Comparison of ENCODE assay signal across 8 cellular contexts in the genomic region with DNA sequence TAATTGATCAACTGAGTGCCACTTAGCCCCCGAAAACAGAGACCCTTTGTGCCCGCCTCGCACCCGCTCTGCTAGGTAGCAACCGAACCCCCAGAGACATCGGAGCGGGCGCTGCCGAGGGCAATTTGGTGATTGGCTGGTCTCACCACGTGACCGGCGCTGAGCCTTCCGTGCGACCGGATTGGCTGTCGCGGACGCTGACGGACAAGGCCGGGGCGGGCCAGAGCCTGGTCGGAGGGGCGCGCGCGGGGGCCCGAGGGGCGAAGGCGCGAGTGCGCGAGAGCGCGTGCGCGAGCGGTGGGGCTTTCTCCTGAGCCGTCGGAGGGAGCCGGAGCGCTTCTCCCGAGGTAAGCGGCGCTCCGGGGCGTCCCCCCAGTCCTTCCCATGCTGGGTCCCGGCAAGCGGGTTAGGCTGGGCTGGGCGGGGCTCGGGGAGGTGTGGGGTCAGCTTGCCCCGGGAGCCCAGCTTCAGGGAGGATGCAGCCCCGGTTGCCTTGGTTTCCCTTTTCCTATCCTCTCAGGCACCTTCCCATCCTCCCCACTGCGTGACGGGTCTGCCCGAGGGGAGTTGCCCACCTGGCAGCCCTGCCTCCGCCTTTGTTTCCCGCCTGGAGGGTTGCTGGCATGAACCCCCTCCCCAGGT. TPM values are rescaled to one million over a fixed set of nuclear protein-coding genes. Genes with fewer than 3 reads are reported as not detected.
A peak's percentile ranks its signal among the peaks of the same experiment; 100 is the strongest.
DNase-seq lines count a peak whose midpoint lies in the region; ATAC-seq and TF ChIP-seq lines count a peak whose summit lies in the region.

A gene (plus strand): TSS at position 303 of the 642 bp plus-strand sequence.

- no peaks in the 10 kb centered on the region for H3F3A ChIP-seq in MM.1S (ENCODE audit: insufficient read depth, low read length)

- no peaks in the 10 kb centered on the region for H3K4me1 ChIP-seq in MM.1S (ENCODE audit: low read length)

- ATAC-seq in stimulated activated memory B cell treated with anti-CD40 and anti-IgM and Interleukin-4, amounts not matched to agents 10 μg/mL and 1 μg/mL and 100 μg/mL, for 72 hours: peak; percentile 11
- no peak for ATAC-seq in GM18909 (IDR thresholded peaks at IDR 0.05; ENCODE audit: poor library complexity, unreplicated experiment)

- H3K79me2 ChIP-seq in MM.1S (ENCODE audit: low read length): no peaks in the 10 kb centered on the region

- H3K27me3 Mint-ChIP-seq in endothelial cell (ENCODE audit: unreplicated experiment): peaks cover 8% of the 10 kb centered on the region
- peaks cover 48% of the 10 kb centered on the region for H3K27me3 Mint-ChIP-seq in stimulated activated memory B cell treated with anti-CD40 and anti-IgM and Interleukin-4, amounts not matched to agents 10 μg/mL and 1 μg/mL and 100 μg/mL, for 72 hours

- DNase-seq in EH (ENCODE audit: low read depth) (peak; percentile 55), MM.1S (peak; percentile 79), T1000 (lab: John Stamatoyannopoulos, UW) (peak; percentile 81), endothelial cell (ENCODE audit: low spot score) (peak; percentile 94), lung microvascular endothelial cell (ENCODE audit: low read depth in 2 of 2) (peak; percentile 55 to 58), SKM-1 treated with dmso at 0.1 percent for 144 hours (lab: John Stamatoyannopoulos, UW; ENCODE audit: unreplicated experiment) (no peak)

- peak within 1 kb of the TSS; percentile 89 for H3K4me3 Mint-ChIP-seq in endothelial cell (ENCODE audit: unreplicated experiment)
- H3K4me3 Mint-ChIP-seq in stimulated activated memory B cell treated with anti-CD40 and anti-IgM and Interleukin-4, amounts not matched to agents 10 μg/mL and 1 μg/mL and 100 μg/mL, for 72 hours: peak within 1 kb of the TSS; percentile 17

- H3K4me1 Mint-ChIP-seq in endothelial cell (ENCODE audit: unreplicated experiment): peaks cover 8% of the 10 kb centered on the region
- peaks cover 10% of the 10 kb centered on the region for H3K4me1 Mint-ChIP-seq in stimulated activated memory B cell treated with anti-CD40 and anti-IgM and Interleukin-4, amounts not matched to agents 10 μg/mL and 1 μg/mL and 100 μg/mL, for 72 hours

- peak within 1 kb of the TSS; percentile 35; the same call in 1 of the 2 replicates for H3K9ac ChIP-seq in MM.1S (ENCODE audit: low read length)

- peak within 1 kb of the TSS; percentile 15 for H3K27ac Mint-ChIP-seq in endothelial cell (ENCODE audit: unreplicated experiment)
- H3K27ac Mint-ChIP-seq in stimulated activated memory B cell treated with anti-CD40 and anti-IgM and Interleukin-4, amounts not matched to agents 10 μg/mL and 1 μg/mL and 100 μg/mL, for 72 hours: no peak within 1 kb of the TSS

- TF ChIP-seq CTCF in MM.1S (IDR thresholded peaks at IDR 0.05; ENCODE audit: low read length) (no peak), endothelial cell (IDR thresholded peaks at IDR 0.05; ENCODE audit: unreplicated experiment) (no peak)

- no peaks in the 10 kb centered on the region for H3K27me3 ChIP-seq in MM.1S (replicated peaks; ENCODE audit: insufficient read depth, low read length)

- H3K36me3 ChIP-seq in MM.1S (replicated peaks; ENCODE audit: insufficient read depth, low read length): no peaks in the 10 kb centered on the region

- H3K9me2 ChIP-seq in MM.1S (replicated peaks; ENCODE audit: insufficient read depth, low read length): no peaks in the 10 kb centered on the region

- peak within 1 kb of the TSS; percentile 89 for H2AFZ ChIP-seq in MM.1S (ENCODE audit: low read length)

- peak within 1 kb of the TSS; percentile 86 for H3K4me2 ChIP-seq in MM.1S (ENCODE audit: low read depth, low read length)

- peak within 1 kb of the TSS; percentile 71 for H3K4me3 ChIP-seq in MM.1S (ENCODE audit: low read length)

- H3K27ac ChIP-seq in MM.1S (ENCODE audit: low read length): no peak within 1 kb of the TSS

- no peaks in the 10 kb centered on the region for H4K20me1 ChIP-seq in MM.1S (ENCODE audit: insufficient read depth, low read length)

- H3K9me3 Mint-ChIP-seq in endothelial cell (ENCODE audit: unreplicated experiment): peaks cover 3% of the 10 kb centered on the region
- no peaks in the 10 kb centered on the region for H3K9me3 Mint-ChIP-seq in stimulated activated memory B cell treated with anti-CD40 and anti-IgM and Interleukin-4, amounts not matched to agents 10 μg/mL and 1 μg/mL and 100 μg/mL, for 72 hours

- H3K9me3 ChIP-seq in MM.1S (replicated peaks; ENCODE audit: insufficient read depth, low read length): no peaks in the 10 kb centered on the region

- H3K36me3 Mint-ChIP-seq in endothelial cell (ENCODE audit: low read depth, unreplicated experiment): no peaks in the 10 kb centered on the region
- no peaks in the 10 kb centered on the region for H3K36me3 Mint-ChIP-seq in stimulated activated memory B cell treated with anti-CD40 and anti-IgM and Interleukin-4, amounts not matched to agents 10 μg/mL and 1 μg/mL and 100 μg/mL, for 72 hours

RNA-seq across cellular contexts. Expression of the gene that starts here (rescaled TPM):
- total RNA-seq in endothelial cell (ENCODE audit: unreplicated experiment) (14.2 TPM), lung microvascular endothelial cell (not detected in 2 replicates)

Comparison
In these comparisons a context has a peak if more than half of its experiments do, and no peak if none do; other contexts are left out.
1. RNA of the gene that starts here (total RNA-seq): 14.2 TPM in endothelial cell (single experiment); not detected in lung microvascular endothelial cell; every median in the first group is over 10 times any median in the second.
2. Peak in DNase-seq in lung microvascular endothelial cell; RNA of the gene not detected or under 1 TPM.